In the genomic region with DNA sequence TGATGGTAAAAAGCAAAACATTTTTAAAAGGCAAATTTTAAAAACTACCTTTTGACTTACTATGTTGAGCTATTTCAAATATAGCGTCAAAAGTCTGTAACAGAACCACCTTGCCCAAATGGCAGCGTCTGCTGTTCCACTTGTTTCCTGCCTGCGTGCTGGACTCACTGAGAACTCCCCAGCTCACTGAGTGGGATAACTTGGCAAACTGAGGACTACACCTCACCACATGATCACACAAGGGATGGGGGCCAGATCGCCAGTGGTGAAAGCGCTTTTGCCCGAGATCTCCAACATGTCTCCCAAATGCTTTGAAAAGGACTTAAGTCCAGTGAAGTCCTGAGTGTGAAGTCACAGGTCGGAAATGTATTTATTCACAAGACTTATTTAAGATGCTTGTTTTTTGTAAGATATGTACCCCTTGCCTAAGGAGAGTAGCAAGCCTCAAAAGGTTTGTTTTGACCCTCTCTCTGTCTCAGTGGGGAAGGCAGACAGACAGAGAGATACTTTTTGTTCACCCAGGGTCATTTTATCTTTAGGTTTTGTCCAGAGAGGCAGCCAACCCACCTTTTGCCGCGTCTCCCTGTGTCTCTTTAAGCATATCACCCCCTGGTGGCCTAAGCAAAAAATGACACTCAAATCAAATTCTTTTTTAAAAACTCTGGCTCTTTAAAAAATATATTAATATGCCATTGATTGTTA, we compare ENCODE assay signal across 7 cellular contexts.
DNase-seq lines count a peak whose midpoint lies in the region; ATAC-seq, FAIRE-seq and TF ChIP-seq lines count a peak whose summit lies in the region.

No MANE protein-coding gene starts in this region.

- H3K4me1 ChIP-seq in fibroblast of lung (ENCODE audit: control insufficient read depth, extremely low read depth, insufficient read depth, low read length) (peaks cover 3% of the 10 kb centered on the region), prostate gland (replicated peaks) (peaks cover 3% of the 10 kb centered on the region)

- H3K36me3 ChIP-seq in fibroblast of lung (ENCODE audit: control insufficient read depth, insufficient read depth, low read length) (no peaks in the 10 kb centered on the region), prostate gland (no peaks in the 10 kb centered on the region)

- no peaks in the 10 kb centered on the region for H3K79me2 ChIP-seq in fibroblast of lung (ENCODE audit: control insufficient read depth, insufficient read depth, low read length)

- no peak overlapping the region for H3K9ac ChIP-seq in fibroblast of lung (ENCODE audit: insufficient read depth, low read length)

- H3K4me3 ChIP-seq in fibroblast of lung (replicated peaks in 1 of 4; ENCODE audit: control extremely low read depth in 1 of 4, insufficient read depth in 1 of 4, low read depth in 3 of 4, low read length in 4 of 4): no peak overlapping the region
- no peak overlapping the region for H3K4me3 ChIP-seq in prostate gland

- DNase-seq in G401 (ENCODE audit: low spot score): peak; percentile 40
- DNase-seq in RCC 7860 (ENCODE audit: low spot score): peak; percentile 15
- peak; percentile 41 to 70 for DNase-seq in fibroblast of lung (ENCODE audit: low read depth in 2 of 2)
- DNase-seq in prostate gland (ENCODE audit: low spot score): no peak
- no peak for DNase-seq in activated naive CD4-positive, alpha-beta T cell treated with Interleukin-2 at 50 U/mL for 16 hours

- no peak overlapping the region for H3K4me2 ChIP-seq in fibroblast of lung (ENCODE audit: extremely low read depth, insufficient read depth, low read length)

- 31% methylated on average over 9 of the region's 9 CpGs for WGBS in prostate gland

- in situ Hi-C loops in G401 (cut with HindIII; ENCODE audit: low sequenced_read_pairs): no loop called here

- ATAC-seq in HG02588 (IDR thresholded peaks at IDR 0.05; ENCODE audit: unreplicated experiment) (peak; percentile 53), GM19324 (IDR thresholded peaks at IDR 0.05; ENCODE audit: low FRiP score, unreplicated experiment) (no peak)

- H3K27me3 ChIP-seq in fibroblast of lung (ENCODE audit: control insufficient read depth, insufficient read depth, low read length) (no peaks in the 10 kb centered on the region), prostate gland (replicated peaks; ENCODE audit: insufficient read depth) (no peaks in the 10 kb centered on the region)

- H2AFZ ChIP-seq in fibroblast of lung (ENCODE audit: low read length): no peak overlapping the region

- no peak for TF ChIP-seq POLR2A in prostate gland (IDR thresholded peaks at IDR 0.05)

- intact Hi-C loops in prostate gland (cut with DNase I): loop anchor here (5.0 kb wide), 3 partner anchors 35 to 330 kb away; no protein-coding TSS in a partner anchor

- H4K20me1 ChIP-seq in fibroblast of lung (ENCODE audit: control insufficient read depth, extremely low read depth, insufficient read depth, low read length): no peaks in the 10 kb centered on the region

- peak; percentile 65 to 67 for TF ChIP-seq CTCF in fibroblast of lung (conservative IDR thresholded peaks at IDR 0.05 in 1 of 2, IDR thresholded peaks at IDR 0.05 in 1 of 2; ENCODE audit: low read depth in 1 of 2, low read length in 2 of 2)
- peak; percentile 34 to 69 (median 54) for TF ChIP-seq CTCF in prostate gland (IDR thresholded peaks at IDR 0.05)

- FAIRE-seq in RCC 7860 (lab: Jason Lieb, UNC): peak; percentile 5

- no peaks in the 10 kb centered on the region for H3K9me3 ChIP-seq in fibroblast of lung (ENCODE audit: control insufficient read depth, insufficient read depth, low read depth, low read length)
- no peaks in the 10 kb centered on the region for H3K9me3 ChIP-seq in prostate gland

- H3K27ac ChIP-seq in fibroblast of lung (ENCODE audit: insufficient read depth, low read length) (no peak overlapping the region), prostate gland (peak overlapping the region in 1 of 2 donors; percentile 3)

Comparison
In these comparisons a context has a peak if more than half of its experiments do, and no peak if none do; other contexts are left out.
1. DNase-seq: peak in G401 (single experiment), RCC 7860 (single experiment) and fibroblast of lung (2 of 2); none in prostate gland (single experiment) and activated naive CD4-positive, alpha-beta T cell treated with Interleukin-2 at 50 U/mL for 16 hours (single experiment).